Comparison of ENCODE assay signal across 11 cellular contexts in the genomic region with DNA sequence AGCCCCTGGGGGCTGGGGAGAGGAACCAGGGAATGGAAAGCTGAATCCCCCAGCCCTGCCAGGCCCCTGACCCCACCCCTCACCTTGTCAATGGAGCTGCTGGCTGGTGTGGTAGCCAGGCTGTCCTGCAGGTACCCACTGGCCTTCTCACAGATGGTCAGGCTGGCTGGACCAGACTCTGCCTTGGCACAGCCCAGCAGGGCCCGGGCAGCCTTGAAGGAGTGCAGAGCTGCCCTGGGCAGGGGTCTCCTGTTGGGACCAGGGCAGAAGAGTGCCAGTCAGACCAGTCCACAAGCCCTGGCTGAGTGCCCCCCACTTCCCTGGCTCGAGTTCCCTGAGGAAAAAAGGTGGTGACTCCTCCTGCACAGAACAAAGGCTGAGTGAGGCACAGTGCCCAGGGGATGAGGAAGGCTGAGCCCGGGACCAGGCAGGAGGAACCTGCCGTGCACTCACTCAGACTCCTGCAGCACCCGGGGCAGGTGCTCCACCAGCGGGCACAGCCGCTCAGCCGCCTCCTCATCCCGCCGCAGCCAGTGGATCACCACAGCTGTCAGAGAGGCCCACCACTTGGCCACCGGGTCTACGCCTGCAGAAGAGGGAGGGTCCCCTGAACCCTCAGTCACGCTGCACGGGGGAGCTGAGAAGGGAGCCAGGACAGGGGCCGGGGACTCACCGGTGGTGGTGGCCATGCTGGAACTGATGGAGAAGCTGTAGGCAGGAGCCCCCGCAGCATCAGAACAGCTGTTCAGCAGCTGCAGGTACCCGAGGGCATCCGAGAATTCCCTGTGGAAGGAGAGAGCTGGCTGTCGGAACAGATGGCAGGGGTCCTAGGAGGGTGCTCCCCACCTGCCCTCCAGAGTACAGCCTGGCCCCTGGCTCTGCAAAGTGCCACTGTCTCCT. TPM values are rescaled to one million over a fixed set of nuclear protein-coding genes. Genes with fewer than 3 reads are reported as not detected.
DNase-seq lines count a peak whose midpoint lies in the region; ATAC-seq and TF ChIP-seq lines count a peak whose summit lies in the region.
"Had no signal": no experiment of that assay in that cellular context is flagged by ENCODE, and none has a peak within 500 bp of the region (broad histone marks: within the 10 kb centered on the region; RNA-seq: fewer than 3 reads in every experiment).

No MANE protein-coding gene starts in this region.

- no peak for DNase-seq in activated CD8-positive, alpha-beta memory T cell treated with anti-CD3 and anti-CD28 coated beads, Interleukin-2, amount 10 ng/mL, durations not matched to agents 7 days and 5 days
- DNase-seq in activated CD8-positive, alpha-beta memory T cell treated with anti-CD3 and anti-CD28 coated beads for 24 hours: no peak
- DNase-seq in RWPE1 (ENCODE audit: low spot score) (no peak), Ammon's horn (ENCODE audit: low spot score) (no peak), foreskin keratinocyte (no peak)
- DNase-seq: activated naive CD4-positive, alpha-beta T cell treated with anti-CD3 and anti-CD28 coated beads, Interleukin-2, amount 50 U/mL, for 16 hours; posterior cingulate gyrus; stimulated activated CD8-positive, alpha-beta memory T cell treated with anti-CD3 and anti-CD28 coated beads, Interleukin-4, amount 100 ng/mL, for 48 hours had no signal

- H3K36me3 Mint-ChIP-seq in activated CD8-positive, alpha-beta memory T cell treated with anti-CD3 and anti-CD28 coated beads, Interleukin-2, amount 10 ng/mL, durations not matched to agents 7 days and 5 days: peaks cover 37% of the 10 kb centered on the region

- ATAC-seq in activated CD8-positive, alpha-beta memory T cell treated with anti-CD3 and anti-CD28 coated beads, Interleukin-2, amount 10 ng/mL, durations not matched to agents 7 days and 5 days: no peak
- peak; percentile 6 for ATAC-seq in esophagus mucosa
- ATAC-seq in GM21528 (IDR thresholded peaks at IDR 0.05; ENCODE audit: low FRiP score, unreplicated experiment): no peak
- no peak for ATAC-seq in foreskin keratinocyte

- POLR2A ChIA-PET in RWPE1 (lab: Yijun Ruan, JAX; ENCODE audit: low non-redundant PET): no interaction called here

- H3K4me1 ChIP-seq in subcutaneous abdominal adipose tissue (ENCODE audit: control insufficient read depth in 5 of 5, insufficient read depth in 5 of 5, low read length in 5 of 5) (peaks cover 3 to 85% (median 51%) of the 10 kb centered on the region in 5 donors), foreskin keratinocyte (no peaks in the 10 kb centered on the region)

- H3K27me3 Mint-ChIP-seq in activated CD8-positive, alpha-beta memory T cell treated with anti-CD3 and anti-CD28 coated beads, Interleukin-2, amount 10 ng/mL, durations not matched to agents 7 days and 5 days: no peaks in the 10 kb centered on the region

- peak overlapping the region; percentile 24 for H3K27ac Mint-ChIP-seq in activated CD8-positive, alpha-beta memory T cell treated with anti-CD3 and anti-CD28 coated beads, Interleukin-2, amount 10 ng/mL, durations not matched to agents 7 days and 5 days

- H3K27ac ChIP-seq in RWPE1 (peak overlapping the region; percentile 97), subcutaneous abdominal adipose tissue (ENCODE audit: low read depth, low read length) (peak overlapping the region; percentile 23), foreskin keratinocyte (no peak overlapping the region)

- TF ChIP-seq CTCF in RWPE1 (conservative IDR thresholded peaks at IDR 0.05; ENCODE audit: low read depth) (no peak), foreskin keratinocyte (conservative IDR thresholded peaks at IDR 0.05) (no peak)

- peaks cover 27% of the 10 kb centered on the region for H3K4me1 Mint-ChIP-seq in activated CD8-positive, alpha-beta memory T cell treated with anti-CD3 and anti-CD28 coated beads, Interleukin-2, amount 10 ng/mL, durations not matched to agents 7 days and 5 days

- H3K9me3 ChIP-seq in subcutaneous abdominal adipose tissue (ENCODE audit: control insufficient read depth in 5 of 5, low read length in 5 of 5): no peaks in the 10 kb centered on the region

- no peak overlapping the region for H3K4me3 Mint-ChIP-seq in activated CD8-positive, alpha-beta memory T cell treated with anti-CD3 and anti-CD28 coated beads, Interleukin-2, amount 10 ng/mL, durations not matched to agents 7 days and 5 days

- H3K27me3 ChIP-seq in subcutaneous abdominal adipose tissue (ENCODE audit: control insufficient read depth in 5 of 5, insufficient read depth in 4 of 5, low read length in 5 of 5) (no peaks in the 10 kb centered on the region), foreskin keratinocyte (no peaks in the 10 kb centered on the region)

- H3K4me3 ChIP-seq in subcutaneous abdominal adipose tissue (ENCODE audit: low read depth in 1 of 5, low read length in 5 of 5): no peak overlapping the region

- H3K9ac ChIP-seq in subcutaneous abdominal adipose tissue (ENCODE audit: low read length in 5 of 5): no peak overlapping the region

- H3K9me3 Mint-ChIP-seq in activated CD8-positive, alpha-beta memory T cell treated with anti-CD3 and anti-CD28 coated beads, Interleukin-2, amount 10 ng/mL, durations not matched to agents 7 days and 5 days (ENCODE audit: low read depth): no peaks in the 10 kb centered on the region

- CTCF ChIA-PET in activated CD8-positive, alpha-beta memory T cell treated with anti-CD3 and anti-CD28 coated beads, Interleukin-2, amount 10 ng/mL, durations not matched to agents 7 days and 5 days (lab: Charles Lee): interaction anchor here (1.1 to 5.6 kb wide), 7 partner anchors 7 to 48 kb away, joined by 3 to 66 read pairs (median 4); partner anchors contain the start of gene SREBF1
- CTCF ChIA-PET in RWPE1 (lab: Yijun Ruan, JAX): interaction anchor here (0.5 to 2.5 kb wide), 5 partner anchors 46 to 377 kb away, joined by 3 to 21 read pairs (median 3); no protein-coding TSS in a partner anchor

- peaks cover 0 to 73% (median 68%) of the 10 kb centered on the region in 5 donors for H3K36me3 ChIP-seq in subcutaneous abdominal adipose tissue (ENCODE audit: control insufficient read depth in 5 of 5, insufficient read depth in 5 of 5, low read length in 5 of 5)

RNA-seq across cellular contexts. Expression of gene SREBF1, which starts 22.4 kb away (rescaled TPM):
- 100 to 1,000 TPM in 1 of 2 experiments, 10 to 100 TPM in 1; 90.6 to 184 TPM for total RNA-seq in activated CD8-positive, alpha-beta memory T cell treated with anti-CD3 and anti-CD28 coated beads, Interleukin-2, amount 10 ng/mL, durations not matched to agents 7 days and 5 days
- total RNA-seq in esophagus mucosa: 142 TPM
- total RNA-seq in foreskin keratinocyte: 113 and 118 TPM in 2 replicates
- 67.3 and 72.1 TPM in 2 replicates for polyA plus RNA-seq in foreskin keratinocyte
